In genomic region chr6:53721766-53722165, GRCh38 we compare ENCODE assay signal across 29 cellular contexts. TPM values are rescaled to one million over a fixed set of nuclear protein-coding genes. Genes with fewer than 3 reads are reported as not detected.
"Had no signal": no experiment of that assay in that cellular context is flagged by ENCODE, and none has a peak within 500 bp of the region (broad histone marks: within the 10 kb centered on the region; RNA-seq: fewer than 3 reads in every experiment).

No MANE protein-coding gene starts in this region.

- H3K36me3 Mint-ChIP-seq: naive thymus-derived CD8-positive, alpha-beta T cell; natural killer cell treated with Interleukin-12 subunit alpha and Interleukin-12 subunit beta and Interleukin-15 and Interleukin-18, amount 100 ng/mL, for 72 hours; stimulated activated effector memory CD8-positive, alpha-beta T cell treated with anti-CD3 and anti-CD28 coated beads, Interleukin-12 subunit alpha, Interleukin-12 subunit beta, amount 100 ng/mL, for 72 hours; stimulated activated naive B cell treated with anti-CD40 and anti-IgM and Interleukin-4, amounts not matched to agents 10 μg/mL and 1 μg/mL and 100 μg/mL, for 72 hours; type B pancreatic cell had no signal

- DNase-seq: naive thymus-derived CD8-positive, alpha-beta T cell; nephron progenitor cell; occipital lobe; ovary; posterior cingulate gyrus; psoas muscle; right cardiac atrium; right lobe of liver; sigmoid colon; small intestine; stimulated activated CD4-positive, alpha-beta T cell treated with anti-CD3 and anti-CD28 coated beads, Interleukin-15, amount 100 ng/mL, for 24 hours; stimulated activated CD4-positive, alpha-beta T cell treated with anti-CD3 and anti-CD28 coated beads, Interleukin-2, amount 100 ng/mL, for 24 hours; stimulated activated CD4-positive, alpha-beta T cell treated with anti-CD3 and anti-CD28 coated beads, Interleukin-2, amount 100 ng/mL, for 48 hours; stimulated activated CD4-positive, alpha-beta T cell treated with anti-CD3 and anti-CD28 coated beads, Interleukin-4, amount 100 ng/mL, for 24 hours; stimulated activated naive B cell treated with anti-CD40 and anti-IgM and Interleukin-4, amounts not matched to agents 10 μg/mL and 1 μg/mL and 100 μg/mL, for 72 hours; stimulated activated naive CD4-positive, alpha-beta T cell treated with Interleukin-2 at 50 U/mL for 16 hours; stomach; thyroid gland; upper lobe of right lung had no signal

- H3K27me3 Mint-ChIP-seq: type B pancreatic cell had no signal

- H3K4me3 ChIP-seq: ovary, psoas muscle, right lobe of liver, sigmoid colon, stomach, thoracic aorta, thyroid gland, tibial nerve, upper lobe of right lung, vagina had no signal

- H3K27me3 ChIP-seq: ovary, right lobe of liver, sigmoid colon, stomach, thyroid gland, vagina had no signal

- H2AFZ ChIP-seq: parathyroid adenoma had no signal

- H3K9me3 ChIP-seq: ovary, psoas muscle, right lobe of liver, sigmoid colon, stomach, thoracic aorta, thyroid gland, tibial nerve, upper lobe of right lung, vagina had no signal

- ATAC-seq: naive thymus-derived CD8-positive, alpha-beta T cell; natural killer cell treated with Interleukin-12 subunit alpha and Interleukin-12 subunit beta and Interleukin-15 and Interleukin-18, amount 100 ng/mL, for 72 hours; psoas muscle; right cardiac atrium; right lobe of liver; stimulated activated effector memory CD8-positive, alpha-beta T cell treated with anti-CD3 and anti-CD28 coated beads, Interleukin-12 subunit alpha, Interleukin-12 subunit beta, amount 100 ng/mL, for 72 hours; stimulated activated naive B cell treated with anti-CD40 and anti-IgM and Interleukin-4, amounts not matched to agents 10 μg/mL and 1 μg/mL and 100 μg/mL, for 72 hours; upper lobe of right lung had no signal

- H3K36me3 ChIP-seq: ovary, right lobe of liver, sigmoid colon, stomach, thoracic aorta, thyroid gland, tibial nerve, upper lobe of right lung, vagina had no signal

- H3K27ac Mint-ChIP-seq: naive thymus-derived CD8-positive, alpha-beta T cell; natural killer cell treated with Interleukin-12 subunit alpha and Interleukin-12 subunit beta and Interleukin-15 and Interleukin-18, amount 100 ng/mL, for 72 hours; nephron progenitor cell; progenitor cell of endocrine pancreas; stimulated activated effector memory CD8-positive, alpha-beta T cell treated with anti-CD3 and anti-CD28 coated beads, Interleukin-12 subunit alpha, Interleukin-12 subunit beta, amount 100 ng/mL, for 72 hours; stimulated activated naive B cell treated with anti-CD40 and anti-IgM and Interleukin-4, amounts not matched to agents 10 μg/mL and 1 μg/mL and 100 μg/mL, for 72 hours; stimulated activated naive CD8-positive, alpha-beta T cell treated with anti-CD3 and anti-CD28 coated beads, Interleukin-15, Interleukin-2, amounts not matched to agents 100 ng/mL and 50 ng/mL, for 24 hours; type B pancreatic cell had no signal

- H3K27ac ChIP-seq: ovary, parathyroid adenoma, psoas muscle, right lobe of liver, sigmoid colon, stomach, thoracic aorta, thyroid gland, tibial nerve, upper lobe of right lung, vagina had no signal

- H3K9ac ChIP-seq: parathyroid adenoma had no signal

- H3K79me2 ChIP-seq: parathyroid adenoma had no signal

- H3K9me3 Mint-ChIP-seq: naive thymus-derived CD8-positive, alpha-beta T cell; natural killer cell treated with Interleukin-12 subunit alpha and Interleukin-12 subunit beta and Interleukin-15 and Interleukin-18, amount 100 ng/mL, for 72 hours; nephron progenitor cell; stimulated activated effector memory CD8-positive, alpha-beta T cell treated with anti-CD3 and anti-CD28 coated beads, Interleukin-12 subunit alpha, Interleukin-12 subunit beta, amount 100 ng/mL, for 72 hours; stimulated activated naive B cell treated with anti-CD40 and anti-IgM and Interleukin-4, amounts not matched to agents 10 μg/mL and 1 μg/mL and 100 μg/mL, for 72 hours; stimulated activated naive CD8-positive, alpha-beta T cell treated with anti-CD3 and anti-CD28 coated beads, Interleukin-15, Interleukin-2, amounts not matched to agents 100 ng/mL and 50 ng/mL, for 24 hours had no signal

- H3K4me3 Mint-ChIP-seq: naive thymus-derived CD8-positive, alpha-beta T cell; natural killer cell treated with Interleukin-12 subunit alpha and Interleukin-12 subunit beta and Interleukin-15 and Interleukin-18, amount 100 ng/mL, for 72 hours; nephron progenitor cell; neural crest cell; stimulated activated effector memory CD8-positive, alpha-beta T cell treated with anti-CD3 and anti-CD28 coated beads, Interleukin-12 subunit alpha, Interleukin-12 subunit beta, amount 100 ng/mL, for 72 hours; stimulated activated naive B cell treated with anti-CD40 and anti-IgM and Interleukin-4, amounts not matched to agents 10 μg/mL and 1 μg/mL and 100 μg/mL, for 72 hours; stimulated activated naive CD8-positive, alpha-beta T cell treated with anti-CD3 and anti-CD28 coated beads, Interleukin-15, Interleukin-2, amounts not matched to agents 100 ng/mL and 50 ng/mL, for 24 hours; type B pancreatic cell had no signal

- H3K4me1 ChIP-seq: psoas muscle, upper lobe of right lung had no signal

RNA-seq across cellular contexts. Expression of gene KLHL31, which starts 56.2 kb away (rescaled TPM):
- polyA plus RNA-seq: naive thymus-derived CD8-positive, alpha-beta T cell had no signal
